Comparison of ENCODE assay signal across 1 cellular context in the genomic region with DNA sequence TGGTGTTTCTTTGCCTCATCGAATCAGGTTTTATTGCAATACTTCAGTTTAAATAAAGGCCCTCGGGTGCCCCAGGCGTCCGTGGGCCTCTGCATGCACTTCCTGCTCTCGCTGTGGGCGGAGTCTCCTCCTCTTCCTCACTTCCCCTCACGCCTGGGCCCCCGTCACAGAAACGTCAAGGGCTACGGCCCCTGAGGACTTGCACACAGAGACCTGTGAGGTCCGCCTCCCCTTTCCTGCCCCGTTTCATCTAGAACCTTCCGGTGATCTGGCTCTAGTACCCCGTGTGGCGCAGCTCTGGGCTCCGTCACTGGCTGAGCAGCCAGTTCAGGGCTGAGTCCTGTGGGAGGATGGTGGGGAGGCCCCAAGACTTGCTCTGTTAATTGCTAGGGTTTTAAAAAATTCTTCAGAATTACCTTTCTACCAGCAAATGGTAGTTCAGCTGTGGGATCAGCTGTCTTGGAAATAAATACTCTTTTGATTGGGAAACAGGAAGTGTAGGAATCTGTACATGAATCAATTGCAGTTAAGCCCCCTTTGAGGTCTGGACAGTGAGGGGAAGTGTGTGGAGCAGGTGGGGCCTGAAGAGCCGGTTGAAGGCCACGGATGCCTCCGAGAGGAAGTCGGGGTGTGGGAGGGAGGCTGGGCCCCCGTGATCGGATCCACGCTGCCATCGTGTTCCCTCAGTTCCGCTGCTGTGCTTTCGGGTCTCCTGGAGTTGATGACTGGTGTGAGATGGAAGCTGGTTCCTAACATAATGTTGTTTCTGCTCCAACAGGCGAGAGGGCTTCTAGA.
TF ChIP-seq lines count a peak whose summit lies in the region.

No MANE protein-coding gene starts in this region.

TF ChIP-seq in K562, 482 proteins besides CTCF, POLR2A, EP300 and RAD21:
- no peak for TF ChIP-seq PTTG1 (tag; IDR thresholded peaks at IDR 0.05; ENCODE audit: low read depth)
- no peak for TF ChIP-seq TARDBP (IDR thresholded peaks at IDR 0.05)
- TF ChIP-seq, protein P1, sequence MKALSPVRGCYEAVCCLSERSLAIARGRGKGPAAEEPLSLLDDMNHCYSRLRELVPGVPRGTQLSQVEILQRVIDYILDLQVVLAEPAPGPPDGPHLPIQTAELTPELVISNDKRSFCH (CRISPR knock-in tag; IDR thresholded peaks at IDR 0.05): no peak
- TF ChIP-seq, protein P1 (tag; IDR thresholded peaks at IDR 0.05): no peak
- TF ChIP-seq FOXJ2 (tag; IDR thresholded peaks at IDR 0.05): no peak
- TF ChIP-seq, protein P2, sequence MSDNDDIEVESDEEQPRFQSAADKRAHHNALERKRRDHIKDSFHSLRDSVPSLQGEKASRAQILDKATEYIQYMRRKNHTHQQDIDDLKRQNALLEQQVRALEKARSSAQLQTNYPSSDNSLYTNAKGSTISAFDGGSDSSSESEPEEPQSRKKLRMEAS (CRISPR knock-in tag; IDR thresholded peaks at IDR 0.05): 0 out of 2 replicates have a peak, but pooled peaks have one; percentile 18
- TF ChIP-seq, protein P3, sequence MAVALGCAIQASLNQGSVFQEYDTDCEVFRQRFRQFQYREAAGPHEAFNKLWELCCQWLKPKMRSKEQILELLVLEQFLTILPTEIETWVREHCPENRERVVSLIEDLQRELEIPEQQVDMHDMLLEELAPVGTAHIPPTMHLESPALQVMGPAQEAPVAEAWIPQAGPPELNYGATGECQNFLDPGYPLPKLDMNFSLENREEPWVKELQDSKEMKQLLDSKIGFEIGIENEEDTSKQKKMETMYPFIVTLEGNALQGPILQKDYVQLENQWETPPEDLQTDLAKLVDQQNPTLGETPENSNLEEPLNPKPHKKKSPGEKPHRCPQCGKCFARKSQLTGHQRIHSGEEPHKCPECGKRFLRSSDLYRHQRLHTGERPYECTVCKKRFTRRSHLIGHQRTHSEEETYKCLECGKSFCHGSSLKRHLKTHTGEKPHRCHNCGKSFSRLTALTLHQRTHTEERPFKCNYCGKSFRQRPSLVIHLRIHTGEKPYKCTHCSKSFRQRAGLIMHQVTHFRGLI (CRISPR knock-in tag; IDR thresholded peaks at IDR 0.05): no peak
- peak; percentile 34; the same call in 1 of the 2 replicates for TF ChIP-seq SPI1 (IDR thresholded peaks at IDR 0.05; ENCODE audit: borderline replicate concordance, low read depth, low read length)
- TF ChIP-seq ZBTB33 (CRISPR knock-in tag; IDR thresholded peaks at IDR 0.05): no peak
TF ChIP-seq in K562: peak in this region for 2.
